In genomic region chr14:71597955-71598659, GRCh38 we compare ENCODE assay signal across 11 cellular contexts.
DNase-seq lines count a peak whose midpoint lies in the region; ATAC-seq, FAIRE-seq and TF ChIP-seq lines count a peak whose summit lies in the region.
"Had no signal": no experiment of that assay in that cellular context is flagged by ENCODE, and none has a peak within 500 bp of the region (broad histone marks: within the 10 kb centered on the region; RNA-seq: fewer than 3 reads in every experiment).

No MANE protein-coding gene starts in this region.

- no peaks in the 10 kb centered on the region for H3K27me3 Mint-ChIP-seq in activated CD4-positive, alpha-beta T cell treated with anti-CD3 and anti-CD28 coated beads, Interleukin-2, amount 10 ng/mL, durations not matched to agents 7 days and 5 days

- H2AFZ ChIP-seq in OCI-LY3 (ENCODE audit: low read depth, low read length): peak overlapping the region; percentile 72

- H3K79me2 ChIP-seq in OCI-LY3 (ENCODE audit: low read length): peaks cover 29% of the 10 kb centered on the region; the same call in 1 of the 2 replicates

- no peak for DNase-seq in activated CD4-positive, alpha-beta T cell treated with anti-CD3 and anti-CD28 coated beads, Interleukin-2, amount 10 ng/mL, durations not matched to agents 7 days and 5 days
- no peak for DNase-seq in activated CD4-positive, alpha-beta T cell treated with anti-CD3 and anti-CD28 coated beads for 1 hour
- DNase-seq in small intestine (peak; percentile 17), coronary artery (ENCODE audit: low spot score) (no peak), RCC 7860 (ENCODE audit: low spot score) (no peak), GOT3 (lab: John Stamatoyannopoulos, UW) (no peak)
- DNase-seq: NCI-H2227 treated with DMSO at 0.1 percent for 48 hours had no signal

- H3K4me1 ChIP-seq in OCI-LY3 (ENCODE audit: low read length) (peaks cover 23% of the 10 kb centered on the region), small intestine (ENCODE audit: control insufficient read depth in 2 of 2, insufficient read depth in 1 of 2, low read depth in 1 of 2, low read length in 1 of 2) (peaks cover 0 to 6% of the 10 kb centered on the region in 2 donors)

- H3K27ac ChIP-seq in OCI-LY3 (ENCODE audit: low read length) (peak overlapping the region; percentile 44), small intestine (ENCODE audit: low read depth in 1 of 2, low read length in 1 of 2) (peak overlapping the region in 1 of 2 donors; percentile 1), coronary artery (no peak overlapping the region)

- H3K4me3 ChIP-seq in OCI-LY3 (ENCODE audit: low read length) (peak overlapping the region; percentile 33), small intestine (ENCODE audit: low read depth in 1 of 2, low read length in 2 of 2) (no peak overlapping the region), coronary artery (no peak overlapping the region)

- H4K20me1 ChIP-seq in OCI-LY3 (ENCODE audit: insufficient read depth, low read length): no peaks in the 10 kb centered on the region

- 78 to 91% (median 79%) methylated on average over 4 of the region's 4 CpGs for WGBS in small intestine, 3 donors

- H3K27ac Mint-ChIP-seq in activated CD4-positive, alpha-beta T cell treated with anti-CD3 and anti-CD28 coated beads, Interleukin-2, amount 10 ng/mL, durations not matched to agents 7 days and 5 days: peak overlapping the region; percentile 56

- H3K4me3 Mint-ChIP-seq in activated CD4-positive, alpha-beta T cell treated with anti-CD3 and anti-CD28 coated beads, Interleukin-2, amount 10 ng/mL, durations not matched to agents 7 days and 5 days: no peak overlapping the region

- H3K36me3 ChIP-seq in OCI-LY3 (replicated peaks; ENCODE audit: low read depth, low read length) (peaks cover 16% of the 10 kb centered on the region), small intestine (ENCODE audit: control insufficient read depth in 2 of 2, insufficient read depth in 2 of 2, low read length in 2 of 2) (no peaks in the 10 kb centered on the region)

- H3K4me2 ChIP-seq in OCI-LY3 (ENCODE audit: low read length): peak overlapping the region; percentile 62

- FAIRE-seq in small intestine (lab: Jason Lieb, UNC) (no peak), RCC 7860 (lab: Jason Lieb, UNC) (no peak)
- FAIRE-seq: A204.1, endothelial cell of umbilical vein had no signal

- peak; percentile 53 for ATAC-seq in HG03025 (IDR thresholded peaks at IDR 0.05; ENCODE audit: low FRiP score, unreplicated experiment)

- POLR2A ChIA-PET in activated CD4-positive, alpha-beta T cell treated with anti-CD3 and anti-CD28 coated beads, Interleukin-2, amount 10 ng/mL, durations not matched to agents 7 days and 5 days (lab: Charles Lee): interaction anchor here (0.7 kb wide), 1 partner anchor 129 kb away, joined by 7 read pairs; no protein-coding TSS in a partner anchor

- peaks cover 45% of the 10 kb centered on the region for H3K4me1 Mint-ChIP-seq in activated CD4-positive, alpha-beta T cell treated with anti-CD3 and anti-CD28 coated beads, Interleukin-2, amount 10 ng/mL, durations not matched to agents 7 days and 5 days

- peak overlapping the region; percentile 21; the same call in 1 of the 2 replicates for H3K9ac ChIP-seq in OCI-LY3 (ENCODE audit: low read length)

- no peaks in the 10 kb centered on the region for H3K27me3 ChIP-seq in OCI-LY3 (ENCODE audit: low read depth, low read length)
- H3K27me3 ChIP-seq in small intestine (ENCODE audit: control insufficient read depth in 2 of 2, insufficient read depth in 2 of 2, low read length in 2 of 2): no peaks in the 10 kb centered on the region

- peaks cover 39% of the 10 kb centered on the region for H3K36me3 Mint-ChIP-seq in activated CD4-positive, alpha-beta T cell treated with anti-CD3 and anti-CD28 coated beads, Interleukin-2, amount 10 ng/mL, durations not matched to agents 7 days and 5 days (ENCODE audit: low read depth)

- CTCF ChIA-PET in activated CD4-positive, alpha-beta T cell treated with anti-CD3 and anti-CD28 coated beads, Interleukin-2, amount 10 ng/mL, durations not matched to agents 7 days and 5 days (lab: Charles Lee): interaction anchor here (0.6 kb wide), 1 partner anchor 183 kb away, joined by 3 read pairs; no protein-coding TSS in a partner anchor

- TF ChIP-seq CTCF in OCI-LY3 (IDR thresholded peaks at IDR 0.05; ENCODE audit: low read depth, low read length): no peak
- TF ChIP-seq CTCF in coronary artery (IDR thresholded peaks at IDR 0.05): no peak

- H3K9me3 Mint-ChIP-seq in activated CD4-positive, alpha-beta T cell treated with anti-CD3 and anti-CD28 coated beads, Interleukin-2, amount 10 ng/mL, durations not matched to agents 7 days and 5 days: peaks cover 17% of the 10 kb centered on the region

- H3K9me3 ChIP-seq in OCI-LY3 (ENCODE audit: insufficient read depth, low read length) (peaks cover 9% of the 10 kb centered on the region; the same call in 1 of the 2 replicates), small intestine (ENCODE audit: control insufficient read depth, low read depth) (no peaks in the 10 kb centered on the region)
